In the genomic region with DNA sequence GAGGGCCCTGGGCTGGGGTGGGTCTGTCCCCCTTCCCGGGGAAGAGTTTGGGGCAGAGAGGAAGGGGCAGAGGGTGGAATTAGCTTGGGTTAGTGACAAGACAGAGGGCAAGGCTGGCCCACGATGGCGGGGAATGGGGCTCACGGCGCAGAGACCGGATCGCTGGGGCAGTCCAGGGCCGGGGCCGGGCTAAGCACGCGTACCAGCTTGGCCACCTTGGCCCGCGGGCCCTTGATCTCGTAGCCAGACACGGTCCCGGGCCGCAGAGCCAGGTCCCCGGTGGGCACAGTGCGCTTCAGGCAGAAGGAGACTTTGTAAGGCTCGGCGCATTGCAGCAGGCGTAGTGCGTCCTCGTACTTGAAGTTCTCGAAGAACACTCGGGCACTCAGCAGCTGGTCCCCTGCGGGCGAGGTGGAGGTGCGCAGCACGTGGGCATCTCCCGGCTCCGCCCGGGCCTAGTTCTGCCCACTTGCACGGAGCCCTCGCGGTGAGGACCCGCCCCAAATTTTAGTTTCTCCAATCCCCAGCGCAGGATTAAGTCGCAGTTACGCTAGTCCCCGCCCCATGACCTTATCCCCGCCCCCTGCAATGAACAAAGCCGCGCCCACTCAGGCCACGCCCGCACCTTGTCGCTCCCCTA, we compare ENCODE assay signal across 9 cellular contexts. TPM values are rescaled to one million over a fixed set of nuclear protein-coding genes. Genes with fewer than 3 reads are reported as not detected.
DNase-seq lines count a peak whose midpoint lies in the region; ATAC-seq and TF ChIP-seq lines count a peak whose summit lies in the region.
"Had no signal": no experiment of that assay in that cellular context is flagged by ENCODE, and none has a peak within 500 bp of the region (broad histone marks: within the 10 kb centered on the region; RNA-seq: fewer than 3 reads in every experiment).

No MANE protein-coding gene starts in this region.

- H3K36me3 Mint-ChIP-seq in activated CD4-positive, alpha-beta memory T cell treated with anti-CD3 and anti-CD28 coated beads, Interleukin-2, amount 10 ng/mL, durations not matched to agents 7 days and 5 days (ENCODE audit: low read depth) = no peaks in the 10 kb centered on the region

- no peak overlapping the region for H3K4me3 Mint-ChIP-seq in activated CD4-positive, alpha-beta memory T cell treated with anti-CD3 and anti-CD28 coated beads, Interleukin-2, amount 10 ng/mL, durations not matched to agents 7 days and 5 days

- no peak overlapping the region for H3K27ac Mint-ChIP-seq in activated CD4-positive, alpha-beta memory T cell treated with anti-CD3 and anti-CD28 coated beads, Interleukin-2, amount 10 ng/mL, durations not matched to agents 7 days and 5 days

- no peak for TF ChIP-seq CTCF in epithelial cell of esophagus (IDR thresholded peaks at IDR 0.05; ENCODE audit: insufficient read depth, low read depth, low read length, missing control alignments)

- H3K9me3 Mint-ChIP-seq in activated CD4-positive, alpha-beta memory T cell treated with anti-CD3 and anti-CD28 coated beads, Interleukin-2, amount 10 ng/mL, durations not matched to agents 7 days and 5 days = no peaks in the 10 kb centered on the region

- CTCF ChIA-PET in activated CD4-positive, alpha-beta memory T cell treated with anti-CD3 and anti-CD28 coated beads, Interleukin-2, amount 10 ng/mL, durations not matched to agents 7 days and 5 days (lab: Charles Lee) = interaction anchor here (0.6 kb wide), 1 partner anchor 21 kb away, joined by 3 read pairs; no protein-coding TSS in a partner anchor

- ATAC-seq in GM19452 (IDR thresholded peaks at IDR 0.05; ENCODE audit: unreplicated experiment) = no peak
- ATAC-seq in HG03095 (IDR thresholded peaks at IDR 0.05; ENCODE audit: unreplicated experiment) = no peak
- ATAC-seq in GM21786 (IDR thresholded peaks at IDR 0.05; ENCODE audit: unreplicated experiment) = no peak

- H3K4me3 ChIP-seq in epithelial cell of esophagus (ENCODE audit: low read length) = no peak overlapping the region

- H3K27me3 Mint-ChIP-seq in activated CD4-positive, alpha-beta memory T cell treated with anti-CD3 and anti-CD28 coated beads, Interleukin-2, amount 10 ng/mL, durations not matched to agents 7 days and 5 days = peaks cover 3% of the 10 kb centered on the region

- H3K4me1 Mint-ChIP-seq in activated CD4-positive, alpha-beta memory T cell treated with anti-CD3 and anti-CD28 coated beads, Interleukin-2, amount 10 ng/mL, durations not matched to agents 7 days and 5 days = peaks cover 18% of the 10 kb centered on the region

- DNase-seq in NAMALWA (ENCODE audit: low spot score) (peak; percentile 52), epithelial cell of esophagus (ENCODE audit: low read depth) (peak; percentile 87), RKO (ENCODE audit: low spot score) (no peak)
- peak; percentile 63 for DNase-seq in activated CD4-positive, alpha-beta memory T cell treated with anti-CD3 and anti-CD28 coated beads, Interleukin-2, amount 10 ng/mL, durations not matched to agents 7 days and 5 days
- DNase-seq in stimulated activated CD4-positive, alpha-beta T cell treated with anti-CD3 and anti-CD28 coated beads, Interleukin-1b, Interleukin-23, amount 100 ng/mL, for 48 hours = peak; percentile 78

- POLR2A ChIA-PET in activated CD4-positive, alpha-beta memory T cell treated with anti-CD3 and anti-CD28 coated beads, Interleukin-2, amount 10 ng/mL, durations not matched to agents 7 days and 5 days (lab: Charles Lee) = interaction anchor here (0.8 to 1.1 kb wide), 2 partner anchors 18 to 22 kb away, joined by 3 to 4 read pairs; no protein-coding TSS in a partner anchor

RNA-seq across cellular contexts. Expression of a gene that starts 8.6 kb away (rescaled TPM):
- under 1 TPM; 0.10 TPM for total RNA-seq in activated CD4-positive, alpha-beta memory T cell treated with anti-CD3 and anti-CD28 coated beads, Interleukin-2, amount 10 ng/mL, durations not matched to agents 7 days and 5 days
- total RNA-seq: skeletal muscle tissue had no signal

RNA-seq across cellular contexts. Expression of a gene that starts 14.6 kb away (rescaled TPM):
- total RNA-seq in activated CD4-positive, alpha-beta memory T cell treated with anti-CD3 and anti-CD28 coated beads, Interleukin-2, amount 10 ng/mL, durations not matched to agents 7 days and 5 days = 1 to 10 TPM; 1.1 to 1.5 TPM

RNA-seq across cellular contexts. Expression of a gene that starts 27.3 kb away (rescaled TPM):
- 10 to 100 TPM; 10.6 to 10.7 TPM for total RNA-seq in activated CD4-positive, alpha-beta memory T cell treated with anti-CD3 and anti-CD28 coated beads, Interleukin-2, amount 10 ng/mL, durations not matched to agents 7 days and 5 days

RNA-seq across cellular contexts. Expression of a gene that starts 45.6 kb away (rescaled TPM):
- total RNA-seq in activated CD4-positive, alpha-beta memory T cell treated with anti-CD3 and anti-CD28 coated beads, Interleukin-2, amount 10 ng/mL, durations not matched to agents 7 days and 5 days = 10 to 100 TPM; 18.0 to 20.3 TPM

RNA-seq across cellular contexts. Expression of a gene that starts 50.0 kb away (rescaled TPM):
- total RNA-seq in activated CD4-positive, alpha-beta memory T cell treated with anti-CD3 and anti-CD28 coated beads, Interleukin-2, amount 10 ng/mL, durations not matched to agents 7 days and 5 days = 100 to 1,000 TPM in 1 of 2 experiments, 10 to 100 TPM in 1; 92.4 to 100 TPM
